ENCODE assay signal across 23 cellular contexts in the genomic region with DNA sequence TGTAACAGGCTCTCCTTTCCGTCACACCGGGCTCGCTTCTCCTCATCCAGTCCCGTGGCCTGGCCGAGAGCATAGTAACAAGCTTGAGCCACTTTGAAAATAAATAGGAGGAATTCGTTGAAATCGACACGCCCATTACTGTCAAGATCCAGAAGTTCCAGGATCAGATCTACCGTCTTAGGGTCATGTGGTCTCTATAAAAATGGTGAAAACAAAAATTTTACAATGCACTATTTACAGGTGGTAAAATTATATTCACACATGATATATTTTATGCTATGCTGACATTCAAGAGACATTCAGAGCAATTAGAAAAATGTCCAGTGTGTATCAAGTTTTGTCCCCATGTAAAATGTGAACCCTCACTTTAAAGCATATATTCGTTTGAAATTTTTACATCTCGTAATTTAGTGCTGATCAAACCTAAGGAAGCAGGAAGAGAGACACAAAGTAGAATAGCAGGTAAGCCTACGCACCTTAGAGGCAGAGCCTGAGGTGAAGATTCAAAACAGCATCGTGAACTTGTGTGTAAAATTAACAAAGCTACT. TPM values are rescaled to one million over a fixed set of nuclear protein-coding genes. Genes with fewer than 3 reads are reported as not detected.
A peak's percentile ranks its signal among the peaks of the same experiment; 100 is the strongest.
DNase-seq lines count a peak whose midpoint lies in the region; ATAC-seq, FAIRE-seq and TF ChIP-seq lines count a peak whose summit lies in the region.
"Had no signal": no experiment of that assay in that cellular context is flagged by ENCODE, and none has a peak within 500 bp of the region (broad histone marks: within the 10 kb centered on the region; RNA-seq: fewer than 3 reads in every experiment).

No MANE protein-coding gene starts in this region.

- in situ Hi-C loops in Panc1 (cut with HindIII; ENCODE audit: low pct_unique_long_range_greater_than_20kb, low sequenced_read_pairs): no loop called here

- H3K4me1 ChIP-seq in Panc1 (ENCODE audit: control insufficient read depth, insufficient read depth, low read length) (peaks cover 5% of the 10 kb centered on the region; the same call in 1 of the 2 replicates), keratinocyte (ENCODE audit: control insufficient read depth, extremely low read depth, insufficient read depth, low read length) (peaks cover 13% of the 10 kb centered on the region), thymus (ENCODE audit: control insufficient read depth, insufficient read depth, low read length) (peaks cover 4% of the 10 kb centered on the region)

- no peak overlapping the region for H2AFZ ChIP-seq in keratinocyte (ENCODE audit: control insufficient read depth, low read length)

- BruUV-seq in Panc1 (replicated peaks; lab: Mats Ljungman, UMichigan): no TSS peak

- DNase-seq in GM19239 (ENCODE audit: insufficient read length, low spot score): no peak
- DNase-seq in Panc1 (ENCODE audit: low read depth, low spot score): no peak
- DNase-seq in keratinocyte (ENCODE audit: low read depth, low spot score): no peak
- no peak for DNase-seq in stimulated activated CD8-positive, alpha-beta memory T cell treated with anti-CD3 and anti-CD28 coated beads, Interleukin-4, amount 100 ng/mL, for 48 hours
- no peak for DNase-seq in cerebellar nuclear complex (lab: John Stamatoyannopoulos, UW)
- DNase-seq: activated B cell treated with CpG ODN at 0.5 μM for 24 hours; activated gamma-delta T cell; CD8-positive, alpha-beta T cell; HFFc6; NCI-H2029; stimulated activated CD4-positive, alpha-beta T cell treated with anti-CD3 and anti-CD28 coated beads, Interleukin-4, amount 100 ng/mL, for 4 hours; uterus had no signal

- H3K27ac ChIP-seq in Panc1 (ENCODE audit: low read length): no peak overlapping the region
- H3K27ac ChIP-seq in keratinocyte (ENCODE audit: control insufficient read depth, insufficient read depth, low read length): no peak overlapping the region
- H3K27ac ChIP-seq in thymus (ENCODE audit: low read depth): no peak overlapping the region
- H3K27ac ChIP-seq: ascending aorta, colonic mucosa, esophagus muscularis mucosa, HL-60, right lobe of liver, uterus had no signal

- CTCF ChIA-PET in Panc1 (lab: Charles Lee): no interaction called here

- POLR2A ChIA-PET in Panc1 (lab: Charles Lee): interaction anchor here (0.5 kb wide), 1 partner anchor 66 kb away, joined by 6 read pairs; no protein-coding TSS in a partner anchor

- intact Hi-C loops in Panc1 (cut with micrococcal nuclease; ENCODE audit: unreplicated experiment): loop anchor here (5.0 kb wide), 1 partner anchor 61 kb away; no protein-coding TSS in a partner anchor

- H3K9me3 ChIP-seq in Panc1 (ENCODE audit: control insufficient read depth, insufficient read depth, low read depth, low read length) (no peaks in the 10 kb centered on the region), keratinocyte (ENCODE audit: control insufficient read depth, low read depth, low read length) (no peaks in the 10 kb centered on the region), thymus (ENCODE audit: control insufficient read depth) (peaks cover 30% of the 10 kb centered on the region)
- H3K9me3 ChIP-seq: ascending aorta, colonic mucosa, right lobe of liver had no signal

- H3K27me3 ChIP-seq in Panc1 (ENCODE audit: control insufficient read depth, insufficient read depth, low read length) (peaks cover 53% of the 10 kb centered on the region), keratinocyte (ENCODE audit: control insufficient read depth, extremely low read depth, insufficient read depth, low read length) (peaks cover 32% of the 10 kb centered on the region), thymus (ENCODE audit: control insufficient read depth, insufficient read depth) (peaks cover 70% of the 10 kb centered on the region)

- no peak for ATAC-seq in Panc1
- ATAC-seq in HG02852 (IDR thresholded peaks at IDR 0.05; ENCODE audit: unreplicated experiment): no peak
- ATAC-seq: CD8-positive, alpha-beta T cell; right lobe of liver had no signal

- no peaks in the 10 kb centered on the region for H3K9me1 ChIP-seq in keratinocyte (ENCODE audit: control insufficient read depth, extremely low read depth, insufficient read depth, low read length)

- TF ChIP-seq CTCF in Panc1 (IDR thresholded peaks at IDR 0.05) (no peak), keratinocyte (optimal IDR thresholded peaks at IDR 0.05 in 1 of 3, IDR thresholded peaks at IDR 0.05 in 1 of 3, conservative IDR thresholded peaks at IDR 0.05 in 1 of 3; ENCODE audit: extremely low read depth in 1 of 3, insufficient read depth in 2 of 3, low read length in 3 of 3) (no peak)

- dilution Hi-C loops in keratinocyte (cut with MboI; ENCODE audit: extremely low pct_ligation_motif_present, low sequenced_read_pairs): no loop called here

- H3K4me2 ChIP-seq in keratinocyte (ENCODE audit: control insufficient read depth, extremely low read depth, insufficient read depth, low read depth, low read length): peak overlapping the region; percentile 90

- no peaks in the 10 kb centered on the region for H3K79me2 ChIP-seq in keratinocyte (ENCODE audit: control insufficient read depth, insufficient read depth, low read length)

- peak; percentile 52 for FAIRE-seq in GM19239 (lab: Jason Lieb, UNC)
- no peak for FAIRE-seq in keratinocyte (lab: Jason Lieb, UNC)
- FAIRE-seq: RCC 7860 had no signal

- H4K20me1 ChIP-seq in keratinocyte (ENCODE audit: control insufficient read depth, extremely low read depth, insufficient read depth, low read length): no peaks in the 10 kb centered on the region

- no peak overlapping the region for H3K9ac ChIP-seq in keratinocyte (ENCODE audit: control insufficient read depth, extremely low read depth, insufficient read depth, low read length)

- H3K4me3 ChIP-seq in Panc1 (ENCODE audit: low read depth in 2 of 2, low read length in 2 of 2) (peak overlapping the region; percentile 53 to 78), keratinocyte (ENCODE audit: control insufficient read depth in 2 of 3, extremely low read depth in 1 of 3, insufficient read depth in 2 of 3, low read depth in 1 of 3, low read length in 3 of 3) (no peak overlapping the region), thymus (ENCODE audit: low read length) (peak overlapping the region; percentile 11)
- H3K4me3 ChIP-seq: right lobe of liver had no signal

- 24% methylated on average over 13 of the region's 13 CpGs for WGBS in thymus

- H3K36me3 ChIP-seq in Panc1 (ENCODE audit: control insufficient read depth, insufficient read depth, low read length) (no peaks in the 10 kb centered on the region), keratinocyte (ENCODE audit: control insufficient read depth in 2 of 2, extremely low read depth in 1 of 2, insufficient read depth in 2 of 2, low read length in 2 of 2) (no peaks in the 10 kb centered on the region), thymus (ENCODE audit: control insufficient read depth, insufficient read depth) (no peaks in the 10 kb centered on the region)
- H3K36me3 ChIP-seq: ascending aorta, colonic mucosa, esophagus muscularis mucosa, right lobe of liver, uterus had no signal

RNA-seq across cellular contexts. Expression of gene TCHH, which starts 2.3 kb away (rescaled TPM):
- total RNA-seq in Panc1 (2021; ENCODE audit: unreplicated experiment): 0.28 TPM
- 0.11 TPM for polyA plus RNA-seq in Panc1 (2012; ENCODE audit: insufficient read length)
- 0.07 to 0.25 TPM (median 0.14 TPM) in 3 replicates for polyA plus RNA-seq in keratinocyte
- polyA plus RNA-seq in keratinocyte (2011; ENCODE audit: low read depth): 90.7 TPM
- 0.19 TPM in 2 replicates for polyA plus RNA-seq in keratinocyte (2011; cell fraction: cytosol; rRNA removed)
- 0.71 and 0.83 TPM in 2 replicates for polyA plus RNA-seq in keratinocyte (2011; cell fraction: nucleus; rRNA removed)
- polyA plus RNA-seq in keratinocyte (2012; ENCODE audit: low replicate concordance): 0.30 and 42.4 TPM in 2 replicates
- 0.03 to 0.13 TPM in 2 of 3 replicates, not detected in the other for polyA minus RNA-seq in keratinocyte
- polyA minus RNA-seq in keratinocyte (2011; cell fraction: cytosol; rRNA and poly(A)+ RNA removed): not detected
- 0.47 and 0.53 TPM in 2 replicates for polyA minus RNA-seq in keratinocyte (2011; cell fraction: nucleus; rRNA and poly(A)+ RNA removed)
- 1.4 TPM for polyA plus RNA-seq in thymus
- total RNA-seq: activated B cell treated with CpG ODN at 0.5 μM for 24 hours; ascending aorta; CD8-positive, alpha-beta T cell; colonic mucosa; neural crest cell; uterus had no signal

RNA-seq across cellular contexts. Expression of gene TCHHL1, which starts 24.1 kb away (rescaled TPM):
- total RNA-seq in Panc1 (2021; ENCODE audit: unreplicated experiment): not detected
- not detected for polyA plus RNA-seq in Panc1 (2012; ENCODE audit: insufficient read length)
- polyA plus RNA-seq in keratinocyte (0.08 TPM in 1 of 3 replicates, not detected in the others), thymus (0.16 TPM)
- 0.21 TPM for polyA plus RNA-seq in keratinocyte (2011; ENCODE audit: low read depth)
- 0.03 and 0.21 TPM in 2 replicates for polyA plus RNA-seq in keratinocyte (2011; cell fraction: cytosol; rRNA removed)
- 0.05 and 0.34 TPM in 2 replicates for polyA plus RNA-seq in keratinocyte (2011; cell fraction: nucleus; rRNA removed)
- 0.06 and 0.10 TPM in 2 replicates for polyA plus RNA-seq in keratinocyte (2012; ENCODE audit: low replicate concordance)
- 0.16 TPM in 1 of 3 replicates, not detected in the others for polyA minus RNA-seq in keratinocyte
- not detected for polyA minus RNA-seq in keratinocyte (2011; cell fraction: cytosol; rRNA and poly(A)+ RNA removed)
- polyA minus RNA-seq in keratinocyte (2011; cell fraction: nucleus; rRNA and poly(A)+ RNA removed): 0.21 and 0.23 TPM in 2 replicates
- total RNA-seq: activated B cell treated with CpG ODN at 0.5 μM for 24 hours; ascending aorta; CD8-positive, alpha-beta T cell; colonic mucosa; esophagus muscularis mucosa; HFFc6; liver; neural crest cell; right lobe of liver; T-helper 1 cell treated with Interleukin-12 subunit alpha and Interleukin-12 subunit beta and Interleukin-4 antibody, amounts not matched to agents 30 ng/mL and 1 ng/mL, for 36 hours; uterus had no signal
- polyA plus RNA-seq: liver had no signal

RNA-seq across cellular contexts. Expression of gene RPTN, which starts 46.1 kb away (rescaled TPM):
- not detected for total RNA-seq in Panc1 (2021; ENCODE audit: unreplicated experiment)
- not detected for polyA plus RNA-seq in Panc1 (2012; ENCODE audit: insufficient read length)
- polyA plus RNA-seq in keratinocyte (0.37 to 0.64 TPM (median 0.42 TPM) in 3 replicates), thymus (3.2 TPM)
- polyA plus RNA-seq in keratinocyte (2011; ENCODE audit: low read depth): 10.9 TPM
- 0.31 and 0.75 TPM in 2 replicates for polyA plus RNA-seq in keratinocyte (2011; cell fraction: cytosol; rRNA removed)
- 0.99 and 3.8 TPM in 2 replicates for polyA plus RNA-seq in keratinocyte (2011; cell fraction: nucleus; rRNA removed)
- polyA plus RNA-seq in keratinocyte (2012; ENCODE audit: low replicate concordance): 0.18 and 5.0 TPM in 2 replicates
- 0.43 to 1.2 TPM (median 0.49 TPM) in 3 replicates for polyA minus RNA-seq in keratinocyte
- 0.77 TPM for polyA minus RNA-seq in keratinocyte (2011; cell fraction: cytosol; rRNA and poly(A)+ RNA removed)
- 1.2 and 1.6 TPM in 2 replicates for polyA minus RNA-seq in keratinocyte (2011; cell fraction: nucleus; rRNA and poly(A)+ RNA removed)
- total RNA-seq: activated B cell treated with CpG ODN at 0.5 μM for 24 hours; ascending aorta; CD8-positive, alpha-beta T cell; colonic mucosa; esophagus muscularis mucosa; HFFc6; liver; neural crest cell; right lobe of liver; T-helper 1 cell treated with Interleukin-12 subunit alpha and Interleukin-12 subunit beta and Interleukin-4 antibody, amounts not matched to agents 30 ng/mL and 1 ng/mL, for 36 hours; uterus had no signal
- polyA plus RNA-seq: liver had no signal

Comparison
In these comparisons a context has a peak if more than half of its experiments do, and no peak if none do; other contexts are left out.
1. H3K4me3 ChIP-seq: peak in Panc1 (2 of 2) and thymus (single experiment); none in keratinocyte (0 of 3).